Comparison of ENCODE assay signal across 19 cellular contexts in genomic region chr14:102688290-102688689, GRCh38.
A peak's percentile ranks its signal among the peaks of the same experiment; 100 is the strongest.
DNase-seq lines count a peak whose midpoint lies in the region; ATAC-seq and TF ChIP-seq lines count a peak whose summit lies in the region.
"Had no signal": no experiment of that assay in that cellular context is flagged by ENCODE, and none has a peak within 500 bp of the region (broad histone marks: within the 10 kb centered on the region; RNA-seq: fewer than 3 reads in every experiment).

No MANE protein-coding gene starts in this region.

- peak; percentile 86 for ATAC-seq in upper lobe of right lung
- no peak for ATAC-seq in GM18868 (IDR thresholded peaks at IDR 0.05; ENCODE audit: unreplicated experiment)
- ATAC-seq: HCT116; left cardiac atrium; stimulated activated effector memory CD8-positive, alpha-beta T cell treated with anti-CD3 and anti-CD28 coated beads, Interleukin-12 subunit alpha, Interleukin-12 subunit beta, amount 100 ng/mL, for 72 hours had no signal

- POLR2A ChIA-PET in HEK293 (lab: Yijun Ruan, JAX): no interaction called here

- intact Hi-C loops in upper lobe of right lung (cut with DNase I): no loop called here

- H3K9me3 ChIP-seq in HEK293 (ENCODE audit: control insufficient read depth, insufficient read depth, low read depth, low read length) (no peaks in the 10 kb centered on the region), upper lobe of right lung (no peaks in the 10 kb centered on the region)
- H3K9me3 ChIP-seq: Caco-2, colonic mucosa, MG63 had no signal

- H3K36me3 ChIP-seq in HEK293 (ENCODE audit: control insufficient read depth in 2 of 2, insufficient read depth in 1 of 2, low read length in 2 of 2): peaks cover 0 to 3% of the 10 kb centered on the region in 2 experiments; a peak in 1 of 3 replicates
- peaks cover 4% of the 10 kb centered on the region for H3K36me3 ChIP-seq in upper lobe of right lung
- H3K36me3 ChIP-seq: colonic mucosa, MG63 had no signal

- H3K4me1 ChIP-seq in HEK293 (ENCODE audit: control insufficient read depth, insufficient read depth, low read length) (no peaks in the 10 kb centered on the region; the same call in 1 of the 2 replicates), upper lobe of right lung (peaks cover 31% of the 10 kb centered on the region)

- CTCF ChIA-PET in HEK293 (lab: Yijun Ruan, JAX): no interaction called here

- H3K27me3 ChIP-seq in upper lobe of right lung: no peaks in the 10 kb centered on the region
- H3K27me3 ChIP-seq: colonic mucosa, MG63 had no signal

- peak; percentile 96 for DNase-seq in NOMO-1 treated with DMSO at 0.1 percent for 48 hours (lab: John Stamatoyannopoulos, UW; ENCODE audit: unreplicated experiment)
- DNase-seq in iris pigment epithelial cell (ENCODE audit: low read depth): peak; percentile 27
- no peak for DNase-seq in upper lobe of right lung
- DNase-seq in NCI-H128 (lab: John Stamatoyannopoulos, UW; ENCODE audit: unreplicated experiment): no peak
- no peak for DNase-seq in GM19240 (ENCODE audit: insufficient read length, low spot score)
- DNase-seq: activated CD4-positive, alpha-beta T cell treated with anti-CD3 and anti-CD28 coated beads for 48 hours; Caco-2; colonic mucosa; EL; glutamatergic neuron; left cardiac atrium; MG63; NCI-H187; NCI-H226; SW 1271 had no signal

- TF ChIP-seq CTCF in HEK293 (tag by site-specific recombination; IDR thresholded peaks at IDR 0.05) (no peak), upper lobe of right lung (IDR thresholded peaks at IDR 0.05) (no peak)

- no peak overlapping the region for H3K4me3 ChIP-seq in HEK293 (ENCODE audit: low read depth, low read length)
- no peak overlapping the region for H3K4me3 ChIP-seq in upper lobe of right lung
- H3K4me3 ChIP-seq: colonic mucosa, MG63 had no signal

- H3K27ac ChIP-seq in HEK293 (ENCODE audit: extremely low read depth, low read depth, low read length): no peak overlapping the region
- no peak overlapping the region for H3K27ac ChIP-seq in upper lobe of right lung
- H3K27ac ChIP-seq: colonic mucosa had no signal

TF ChIP-seq in HEK293, 187 proteins besides CTCF, POLR2A, EP300 and RAD21:
- TF ChIP-seq ZNF843 (tag by site-specific recombination; IDR thresholded peaks at IDR 0.05): no peak
- TF ChIP-seq BCL6B (tag by site-specific recombination; IDR thresholded peaks at IDR 0.05): no peak
- peak; percentile 32; the same call in 1 of the 2 replicates for TF ChIP-seq ZBTB17 (tag by site-specific recombination; IDR thresholded peaks at IDR 0.05)

Comparison
In these comparisons a context has a peak if more than half of its experiments do, and no peak if none do; other contexts are left out.
1. DNase-seq: peak in NOMO-1 treated with DMSO at 0.1 percent for 48 hours (single experiment) and iris pigment epithelial cell (single experiment); none in upper lobe of right lung (single experiment), NCI-H128 (single experiment) and GM19240 (single experiment).